ENCODE assay signal across 30 cellular contexts in genomic region chr16:51110618-51111234, GRCh38. TPM values are rescaled to one million over a fixed set of nuclear protein-coding genes. Genes with fewer than 3 reads are reported as not detected.
"Had no signal": no experiment of that assay in that cellular context is flagged by ENCODE, and none has a peak within 500 bp of the region (broad histone marks: within the 10 kb centered on the region; RNA-seq: fewer than 3 reads in every experiment).

No MANE protein-coding gene starts in this region.

- H3K36me3 ChIP-seq: ascending aorta, breast epithelium, cardiac muscle cell, colonic mucosa, esophagus squamous epithelium, gastroesophageal sphincter had no signal

- DNase-seq: activated CD4-positive, alpha-beta memory T cell treated with anti-CD3 and anti-CD28 coated beads for 36 hours; activated CD4-positive, alpha-beta T cell treated with anti-CD3 and anti-CD28 coated beads for 36 hours; activated CD4-positive, alpha-beta T cell treated with anti-CD3 and anti-CD28 coated beads, Interleukin-2, amount 10 ng/mL, durations not matched to agents 24 days and 14 days; activated CD4-positive, CD25-positive, alpha-beta regulatory T cell; activated CD4-positive, CD25-positive, alpha-beta regulatory T cell treated with anti-CD3 and anti-CD28 coated beads, Interleukin-2, amount 50 U/mL, for 72 hours; activated CD8-positive, alpha-beta memory T cell treated with anti-CD3 and anti-CD28 coated beads, Interleukin-2, amount 10 ng/mL, durations not matched to agents 7 days and 5 days; activated CD8-positive, alpha-beta memory T cell treated with anti-CD3 and anti-CD28 coated beads, Interleukin-2, amount 50 U/mL, for 4 hours; activated CD8-positive, alpha-beta T cell treated with anti-CD3 and anti-CD28 coated beads, Interleukin-2, amount 10 ng/mL, durations not matched to agents 7 days and 5 days; activated gamma-delta T cell; activated naive CD4-positive, alpha-beta T cell; activated naive CD4-positive, alpha-beta T cell treated with anti-CD3 and anti-CD28 coated beads, Interleukin-2, amount 10 ng/mL, durations not matched to agents 7 days and 5 days; activated T-cell treated with anti-CD3 and anti-CD28 coated beads, Interleukin-2, amount 50 U/mL, for 1 hour; activated T-cell treated with anti-CD3 and anti-CD28 coated beads, Interleukin-2, amount 50 U/mL, for 72 hours; central memory CD4-positive, alpha-beta T cell; cerebellar nuclear complex; colonic mucosa; effector CD8-positive, alpha-beta T cell; esophagus squamous epithelium; foreskin melanocyte; T-helper 2 cell had no signal

- FAIRE-seq: endometrium, endothelial cell of umbilical vein had no signal

- H3K27ac ChIP-seq: ascending aorta, breast epithelium, cardiac muscle cell, colonic mucosa, epithelial cell of prostate, esophagus squamous epithelium, gastroesophageal sphincter had no signal

- H3K4me3 ChIP-seq: ascending aorta, breast epithelium, cardiac muscle cell, colonic mucosa, esophagus squamous epithelium, gastroesophageal sphincter had no signal

- H3K27me3 ChIP-seq: ascending aorta had no signal

- H3K9me3 ChIP-seq: ascending aorta, breast epithelium, colonic mucosa, esophagus squamous epithelium had no signal

- ATAC-seq: activated CD4-positive, alpha-beta T cell treated with anti-CD3 and anti-CD28 coated beads for 36 hours; activated CD8-positive, alpha-beta memory T cell treated with anti-CD3 and anti-CD28 coated beads, Interleukin-2, amount 10 ng/mL, durations not matched to agents 7 days and 5 days; activated CD8-positive, alpha-beta T cell treated with anti-CD3 and anti-CD28 coated beads, Interleukin-2, amount 10 ng/mL, durations not matched to agents 7 days and 5 days; activated T-cell treated with anti-CD3 and anti-CD28 coated beads, Interleukin-2, amount 50 U/mL, for 72 hours; gastroesophageal sphincter had no signal

- H3K4me1 ChIP-seq: ascending aorta, breast epithelium, colonic mucosa had no signal

RNA-seq across cellular contexts. Expression of gene SALL1, which starts 40.3 kb away (rescaled TPM):
- total RNA-seq: activated CD4-positive, alpha-beta memory T cell treated with anti-CD3 and anti-CD28 coated beads for 36 hours; activated CD4-positive, alpha-beta T cell treated with anti-CD3 and anti-CD28 coated beads for 36 hours; activated CD4-positive, alpha-beta T cell treated with anti-CD3 and anti-CD28 coated beads, Interleukin-2, amount 10 ng/mL, durations not matched to agents 24 days and 14 days; activated CD8-positive, alpha-beta memory T cell treated with anti-CD3 and anti-CD28 coated beads for 36 hours; activated CD8-positive, alpha-beta memory T cell treated with anti-CD3 and anti-CD28 coated beads, Interleukin-2, amount 10 ng/mL, durations not matched to agents 7 days and 5 days; activated CD8-positive, alpha-beta T cell treated with anti-CD3 and anti-CD28 coated beads, Interleukin-2, amount 10 ng/mL, durations not matched to agents 7 days and 5 days; activated T-cell treated with anti-CD3 and anti-CD28 coated beads, Interleukin-2, amount 50 U/mL, for 72 hours; ascending aorta; dermis microvascular lymphatic vessel endothelial cell; endothelial cell of umbilical vein; gastroesophageal sphincter; T-helper 1 cell treated with Interleukin-12 subunit alpha and Interleukin-12 subunit beta and Interleukin-4 antibody, amounts not matched to agents 30 ng/mL and 1 ng/mL, for 36 hours had no signal
- polyA plus RNA-seq: endothelial cell of umbilical vein had no signal
